8 cellular contexts compared by ENCODE assay signal in the genomic region with DNA sequence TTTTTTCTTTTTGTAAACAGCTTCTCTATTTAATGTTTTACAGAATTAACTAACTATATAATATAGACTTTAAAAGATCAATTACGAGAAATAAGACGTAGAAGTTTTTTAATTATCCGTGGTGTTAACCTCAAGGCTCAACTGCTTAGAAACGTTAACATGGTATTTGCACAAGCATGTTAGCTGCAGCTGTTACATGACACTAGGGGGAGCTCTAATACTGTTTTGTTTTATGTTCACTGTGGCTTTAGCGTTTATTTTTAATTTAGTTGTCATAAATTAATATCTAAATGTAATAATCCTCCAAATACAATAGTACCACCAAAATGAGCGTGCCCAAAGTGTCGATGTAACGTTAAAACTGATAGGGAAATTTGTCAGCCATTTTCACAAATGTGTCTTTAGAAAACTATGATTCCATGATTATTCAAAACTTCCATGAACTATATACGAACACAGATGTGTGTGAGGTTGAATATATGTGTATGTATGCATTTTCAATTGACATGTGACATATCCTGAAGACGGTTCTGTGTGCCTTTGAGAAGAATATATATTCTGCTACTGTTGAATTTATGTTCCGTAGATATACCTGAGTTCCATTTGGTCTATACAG.
DNase-seq lines count a peak whose midpoint lies in the region; ATAC-seq lines count a peak whose summit lies in the region.

No MANE protein-coding gene starts in this region.

- DNase-seq in Caki2 (ENCODE audit: low read depth) (peak; percentile 24), Karpas-422 (peak; percentile 80), SKM-1 treated with dmso at 0.1 percent for 144 hours (lab: John Stamatoyannopoulos, UW; ENCODE audit: unreplicated experiment) (peak; percentile 43), globus pallidus (ENCODE audit: low spot score) (peak; percentile 42), stromal cell of bone marrow (ENCODE audit: low read depth) (peak; percentile 4), MG63 (no peak)
- no peak for DNase-seq in stimulated activated effector memory CD8-positive, alpha-beta T cell treated with anti-CD3 and anti-CD28 coated beads, Interleukin-12 subunit alpha, Interleukin-12 subunit beta, amount 100 ng/mL, for 72 hours (ENCODE audit: low spot score in 2 of 2)

- peak; percentile 68 for ATAC-seq in GM19463 (IDR thresholded peaks at IDR 0.05; ENCODE audit: unreplicated experiment)
- ATAC-seq in stimulated activated effector memory CD8-positive, alpha-beta T cell treated with anti-CD3 and anti-CD28 coated beads, Interleukin-12 subunit alpha, Interleukin-12 subunit beta, amount 100 ng/mL, for 72 hours: no peak

- no peak overlapping the region for H3K9ac ChIP-seq in Karpas-422 (ENCODE audit: low read length)

- H3K27ac Mint-ChIP-seq in stimulated activated effector memory CD8-positive, alpha-beta T cell treated with anti-CD3 and anti-CD28 coated beads, Interleukin-12 subunit alpha, Interleukin-12 subunit beta, amount 100 ng/mL, for 72 hours: no peak overlapping the region

- H3K36me3 ChIP-seq in Karpas-422 (ENCODE audit: insufficient read depth, low read length) (no peaks in the 10 kb centered on the region), MG63 (no peaks in the 10 kb centered on the region)

- H3K9me2 ChIP-seq in Karpas-422 (replicated peaks; ENCODE audit: insufficient read depth, low read length): no peaks in the 10 kb centered on the region

- no peak overlapping the region for H3K27ac ChIP-seq in Karpas-422 (ENCODE audit: low read length)

- H3K9me3 Mint-ChIP-seq in stimulated activated effector memory CD8-positive, alpha-beta T cell treated with anti-CD3 and anti-CD28 coated beads, Interleukin-12 subunit alpha, Interleukin-12 subunit beta, amount 100 ng/mL, for 72 hours: peaks cover 7% of the 10 kb centered on the region

- H3K4me2 ChIP-seq in Karpas-422 (ENCODE audit: low read depth, low read length, poor library complexity, severe bottlenecking): no peak overlapping the region

- H3K4me1 Mint-ChIP-seq in stimulated activated effector memory CD8-positive, alpha-beta T cell treated with anti-CD3 and anti-CD28 coated beads, Interleukin-12 subunit alpha, Interleukin-12 subunit beta, amount 100 ng/mL, for 72 hours: no peaks in the 10 kb centered on the region

- no peaks in the 10 kb centered on the region for H3K4me1 ChIP-seq in Karpas-422 (ENCODE audit: low read length)

- H3K36me3 Mint-ChIP-seq in stimulated activated effector memory CD8-positive, alpha-beta T cell treated with anti-CD3 and anti-CD28 coated beads, Interleukin-12 subunit alpha, Interleukin-12 subunit beta, amount 100 ng/mL, for 72 hours: no peaks in the 10 kb centered on the region

- H3K9me3 ChIP-seq in Karpas-422 (ENCODE audit: low read length) (no peaks in the 10 kb centered on the region; the same call in 1 of the 2 replicates), MG63 (no peaks in the 10 kb centered on the region)

- no peak overlapping the region for H2AFZ ChIP-seq in Karpas-422 (ENCODE audit: low read length)

- H3K79me2 ChIP-seq in Karpas-422 (ENCODE audit: low read length): no peaks in the 10 kb centered on the region

- no peak overlapping the region for H3K4me3 ChIP-seq in Karpas-422 (ENCODE audit: low read length)
- H3K4me3 ChIP-seq in MG63: no peak overlapping the region

- no peaks in the 10 kb centered on the region for H4K20me1 ChIP-seq in Karpas-422 (ENCODE audit: insufficient read depth, low read depth, low read length)

- H3K27me3 ChIP-seq in Karpas-422 (ENCODE audit: low read length): no peaks in the 10 kb centered on the region
- H3K27me3 ChIP-seq in MG63: no peaks in the 10 kb centered on the region

- H3K4me3 Mint-ChIP-seq in stimulated activated effector memory CD8-positive, alpha-beta T cell treated with anti-CD3 and anti-CD28 coated beads, Interleukin-12 subunit alpha, Interleukin-12 subunit beta, amount 100 ng/mL, for 72 hours: no peak overlapping the region

- in situ Hi-C loops in Caki2 (cut with HindIII; ENCODE audit: low pct_unique_long_range_greater_than_20kb, low sequenced_read_pairs): no loop called here

Comparison
In these comparisons a context has a peak if more than half of its experiments do, and no peak if none do; other contexts are left out.
1. DNase-seq: peak in Caki2 (single experiment), Karpas-422 (single experiment), SKM-1 treated with dmso at 0.1 percent for 144 hours (single experiment), globus pallidus (single experiment) and stromal cell of bone marrow (single experiment); none in MG63 (single experiment) and stimulated activated effector memory CD8-positive, alpha-beta T cell treated with anti-CD3 and anti-CD28 coated beads, Interleukin-12 subunit alpha, Interleukin-12 subunit beta, amount 100 ng/mL, for 72 hours (0 of 2).